ENCODE assay signal across 27 cellular contexts in the genomic region with DNA sequence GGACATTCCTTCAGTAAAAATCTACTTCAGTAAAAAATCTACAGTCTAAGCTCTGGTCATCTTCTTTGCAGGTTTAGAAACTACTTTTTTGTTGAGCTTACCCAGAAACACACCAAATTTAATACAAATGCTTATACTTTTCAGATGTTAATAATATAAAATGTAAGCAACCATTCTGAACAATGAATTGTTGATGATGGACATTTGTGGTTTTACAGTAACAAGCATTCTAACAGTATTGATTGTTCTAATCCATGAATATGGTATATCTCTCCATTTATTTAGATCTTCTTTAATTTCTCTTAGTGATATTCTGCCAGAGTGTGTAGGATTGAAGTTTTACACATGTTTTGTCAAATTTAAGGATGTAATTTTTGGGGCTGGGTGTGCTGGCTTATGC.
"Had no signal": no experiment of that assay in that cellular context is flagged by ENCODE, and none has a peak within 500 bp of the region (broad histone marks: within the 10 kb centered on the region; RNA-seq: fewer than 3 reads in every experiment).

No MANE protein-coding gene starts in this region.

- H3K4me1 ChIP-seq: colonic mucosa, gastroesophageal sphincter had no signal

- H3K27me3 ChIP-seq: colonic mucosa, esophagus muscularis mucosa, esophagus squamous epithelium, gastrocnemius medialis, gastroesophageal sphincter, heart left ventricle, heart right ventricle had no signal

- H3K9me3 Mint-ChIP-seq: dendritic cell treated with granulocyte-macrophage colony-stimulating factor and Interleukin-4, amounts not matched to agents 40 ng/mL and 50 ng/mL, for 4 days; effector memory CD8-positive, alpha-beta T cell; endodermal cell had no signal

- H3K27ac Mint-ChIP-seq: dendritic cell treated with granulocyte-macrophage colony-stimulating factor and Interleukin-4, amounts not matched to agents 40 ng/mL and 50 ng/mL, for 4 days; effector memory CD8-positive, alpha-beta T cell; endodermal cell had no signal

- H3K4me3 ChIP-seq: colonic mucosa, coronary artery, dorsolateral prefrontal cortex, esophagus muscularis mucosa, esophagus squamous epithelium, gastrocnemius medialis, gastroesophageal sphincter, heart left ventricle, heart right ventricle had no signal

- H3K27ac ChIP-seq: colonic mucosa, dorsolateral prefrontal cortex, epithelial cell of prostate, esophagus muscularis mucosa, esophagus squamous epithelium, foreskin keratinocyte, gastrocnemius medialis, gastroesophageal sphincter, heart left ventricle had no signal

- ATAC-seq: effector memory CD8-positive, alpha-beta T cell; esophagus mucosa; foreskin keratinocyte; gastrocnemius medialis; gastroesophageal sphincter had no signal

- H3K36me3 ChIP-seq: colonic mucosa, esophagus muscularis mucosa, esophagus squamous epithelium, gastrocnemius medialis, gastroesophageal sphincter, heart left ventricle, heart right ventricle had no signal

- FAIRE-seq: colon, endometrium, frontal cortex had no signal

- H3K9me3 ChIP-seq: colonic mucosa, esophagus muscularis mucosa, esophagus squamous epithelium, gastrocnemius medialis, gastroesophageal sphincter had no signal

- DNase-seq: colonic mucosa; cortex of kidney; dorsolateral prefrontal cortex; effector CD4-positive, alpha-beta T cell; effector CD8-positive, alpha-beta T cell; effector memory CD4-positive, alpha-beta T cell; effector memory CD8-positive, alpha-beta T cell; endodermal cell; erythroblast; esophagus squamous epithelium; foreskin fibroblast; foreskin keratinocyte; foreskin melanocyte; gastrocnemius medialis; glutamatergic neuron; head of caudate nucleus; heart right ventricle had no signal

- H3K4me3 Mint-ChIP-seq: dendritic cell treated with granulocyte-macrophage colony-stimulating factor and Interleukin-4, amounts not matched to agents 40 ng/mL and 50 ng/mL, for 4 days; effector memory CD8-positive, alpha-beta T cell; endodermal cell had no signal
